Comparison of ENCODE assay signal across 1 cellular context in the genomic region with DNA sequence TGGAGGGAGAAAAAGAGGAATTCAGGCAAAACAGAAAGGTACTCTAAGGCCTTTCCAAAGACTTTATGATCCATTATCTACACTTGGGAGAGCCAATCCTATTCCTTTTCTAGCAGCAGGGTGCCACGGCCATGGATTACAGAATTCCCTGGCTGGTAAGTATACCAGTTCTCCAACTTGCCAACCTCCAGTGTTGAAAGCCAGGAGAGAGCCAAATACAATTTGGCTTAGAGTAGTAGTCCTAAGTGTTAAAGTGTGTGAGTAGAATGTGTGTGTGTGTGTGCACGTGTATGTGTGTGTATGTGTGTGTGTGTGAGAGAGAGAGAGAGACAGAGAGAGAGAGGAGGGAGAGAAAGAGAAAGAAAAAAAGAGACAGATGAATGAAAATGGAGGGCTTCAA.
TF ChIP-seq lines count a peak whose summit lies in the region.

No MANE protein-coding gene starts in this region.

TF ChIP-seq in HEK293, 187 proteins besides CTCF, POLR2A, EP300 and RAD21 (continued from another document):
- TF ChIP-seq ZSCAN4 (tag by site-specific recombination; IDR thresholded peaks at IDR 0.05) (peak; percentile 63), ZNF791 (tag by site-specific recombination; IDR thresholded peaks at IDR 0.05) (0 out of 2 replicates have a peak, but pooled peaks have one; percentile 41)
